ENCODE assay signal across 28 cellular contexts in the genomic region with DNA sequence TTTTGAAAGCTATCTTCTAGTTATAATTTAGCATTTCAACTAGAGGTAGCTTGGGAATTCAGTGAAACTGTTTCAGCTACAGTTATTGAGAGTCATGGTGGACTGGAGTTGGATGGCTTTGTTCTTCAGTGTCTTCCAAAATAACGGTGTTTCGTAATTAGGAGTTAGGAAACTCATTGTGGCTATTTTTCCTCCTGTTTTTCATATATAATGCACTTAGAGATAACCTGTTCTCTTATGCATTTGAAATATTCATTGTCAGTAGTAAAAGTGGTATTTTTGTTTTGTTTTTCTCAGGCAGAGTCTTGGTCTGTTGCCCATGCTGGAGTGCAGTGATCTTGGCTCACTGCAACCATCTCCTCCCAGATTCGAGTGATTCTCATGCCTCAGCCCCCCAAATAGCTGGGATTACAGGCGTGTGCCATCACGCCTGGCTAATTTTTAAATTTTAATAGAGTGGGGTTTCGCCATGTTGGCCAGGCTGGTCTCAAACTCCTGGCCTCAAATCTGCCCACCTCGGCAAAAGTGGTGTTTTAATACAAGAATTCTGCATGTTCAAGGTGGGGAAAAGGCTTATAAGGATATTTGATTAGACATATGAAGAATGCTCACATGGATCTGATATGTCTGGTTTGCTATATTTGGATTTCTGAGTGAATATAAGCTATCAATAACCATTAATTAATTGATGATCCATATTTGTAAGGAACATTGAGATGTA. TPM values are rescaled to one million over a fixed set of nuclear protein-coding genes. Genes with fewer than 3 reads are reported as not detected.
DNase-seq lines count a peak whose midpoint lies in the region; ATAC-seq, FAIRE-seq and TF ChIP-seq lines count a peak whose summit lies in the region.
"Had no signal": no experiment of that assay in that cellular context is flagged by ENCODE, and none has a peak within 500 bp of the region (broad histone marks: within the 10 kb centered on the region; RNA-seq: fewer than 3 reads in every experiment).

No MANE protein-coding gene starts in this region.

- H3F3A ChIP-seq in MM.1S (ENCODE audit: insufficient read depth, low read length): no peaks in the 10 kb centered on the region

- TF ChIP-seq RAD21 in A549 (conservative IDR thresholded peaks at IDR 0.05 in 1 of 2, IDR thresholded peaks at IDR 0.05 in 1 of 2): no peak

- WGBS in A549 (ENCODE audit: missing lambda C conversion rate): 92% methylated on average over 7 of the region's 7 CpGs

- TF ChIP-seq EP300 in A549 (IDR thresholded peaks at IDR 0.05): no peak

- H3K79me2 ChIP-seq in MM.1S (ENCODE audit: low read length): peaks cover 67% of the 10 kb centered on the region

- H3K4me3 ChIP-seq in A549: no peak overlapping the region
- no peak overlapping the region for H3K4me3 ChIP-seq in MM.1S (ENCODE audit: low read length)
- no peak overlapping the region for H3K4me3 ChIP-seq in choroid plexus epithelial cell (ENCODE audit: low read depth, low read length)
- no peak overlapping the region for H3K4me3 ChIP-seq in lower lobe of right lung
- H3K4me3 ChIP-seq: breast epithelium, heart left ventricle, mucosa of descending colon, psoas muscle, sigmoid colon had no signal

- 0 out of 2 replicates have a peak, but pooled peaks cover 3% of the 10 kb centered on the region for H4K20me1 ChIP-seq in MM.1S (ENCODE audit: insufficient read depth, low read length)

- CTCF ChIA-PET in A549 (lab: Yijun Ruan, JAX): interaction anchor here (1.0 to 6.7 kb wide), 8 partner anchors 11 to 1337 kb away, joined by 3 to 117 read pairs (median 4); no protein-coding TSS in a partner anchor

- H3K4me1 ChIP-seq in A549: peaks cover 49% of the 10 kb centered on the region
- H3K4me1 ChIP-seq in MM.1S (ENCODE audit: low read length): 0 out of 2 replicates have a peak, but pooled peaks cover 3% of the 10 kb centered on the region
- peaks cover 34% of the 10 kb centered on the region for H3K4me1 ChIP-seq in lower lobe of right lung

- no peaks in the 10 kb centered on the region for H3K9me2 ChIP-seq in MM.1S (replicated peaks; ENCODE audit: insufficient read depth, low read length)

- H3K9me3 ChIP-seq in A549: no peaks in the 10 kb centered on the region
- H3K9me3 ChIP-seq in MM.1S (replicated peaks; ENCODE audit: insufficient read depth, low read length): no peaks in the 10 kb centered on the region
- no peaks in the 10 kb centered on the region for H3K9me3 ChIP-seq in lower lobe of right lung
- H3K9me3 ChIP-seq: breast epithelium, heart left ventricle, mucosa of descending colon, psoas muscle, sigmoid colon had no signal

- in situ Hi-C loops in GM13976 (cut with MboI; ENCODE audit: low sequenced_read_pairs, unreplicated experiment): no loop called here

- peak overlapping the region; percentile 5 to 54; a peak in 3 of 6 replicates for H3K27ac ChIP-seq in A549
- H3K27ac ChIP-seq in MM.1S (ENCODE audit: low read length): no peak overlapping the region
- H3K27ac ChIP-seq in lower lobe of right lung: no peak overlapping the region
- H3K27ac ChIP-seq: breast epithelium, heart left ventricle, psoas muscle, sigmoid colon had no signal

- intact Hi-C loops in lower lobe of right lung (cut with DNase I): loop anchor here (5.0 kb wide), 1 partner anchor 458 kb away; no protein-coding TSS in a partner anchor

- H2AFZ ChIP-seq in MM.1S (ENCODE audit: low read length): no peak overlapping the region

- H3K4me2 ChIP-seq in A549 (peak overlapping the region; percentile 52), MM.1S (ENCODE audit: low read depth, low read length) (no peak overlapping the region)

- no peaks in the 10 kb centered on the region for H3K36me3 ChIP-seq in MM.1S (replicated peaks; ENCODE audit: insufficient read depth, low read length)
- peaks cover 19% of the 10 kb centered on the region for H3K36me3 ChIP-seq in lower lobe of right lung
- H3K36me3 ChIP-seq: breast epithelium had no signal

- no peak overlapping the region for H3K9ac ChIP-seq in MM.1S (ENCODE audit: low read length)

- TF ChIP-seq CTCF in A549 (IDR thresholded peaks at IDR 0.05): no peak
- TF ChIP-seq CTCF in MM.1S (IDR thresholded peaks at IDR 0.05; ENCODE audit: low read length): no peak
- no peak for TF ChIP-seq CTCF in choroid plexus epithelial cell (conservative IDR thresholded peaks at IDR 0.05; ENCODE audit: low read depth, low read length)
- no peak for TF ChIP-seq CTCF in D721Med (IDR thresholded peaks at IDR 0.05; ENCODE audit: insufficient read depth, missing control alignments)
- no peak for TF ChIP-seq CTCF in lower lobe of right lung (IDR thresholded peaks at IDR 0.05)
- no peak for TF ChIP-seq CTCF in GM13976 (IDR thresholded peaks at IDR 0.05; ENCODE audit: borderline replicate concordance, control extremely low read depth, extremely low read depth, insufficient read depth, missing control alignments)

- DNase-seq in A549 (ENCODE audit: low read depth in 1 of 2, low spot score in 1 of 2) (no peak), MM.1S (peak; percentile 0), choroid plexus epithelial cell (ENCODE audit: low read depth) (peak; percentile 24), left lobe of liver (ENCODE audit: low spot score) (no peak), D721Med (ENCODE audit: insufficient read length, low spot score) (no peak), lower lobe of right lung (no peak), GM13976 (ENCODE audit: low spot score) (no peak)
- DNase-seq in activated CD4-positive, alpha-beta T cell treated with anti-CD3 and anti-CD28 coated beads, Interleukin-2, amount 50 U/mL, for 4 hours: no peak
- DNase-seq: activated CD4-positive, alpha-beta T cell treated with anti-CD3 and anti-CD28 coated beads for 36 hours; activated CD8-positive, alpha-beta T cell treated with anti-CD3 and anti-CD28 coated beads, Interleukin-2, amount 10 ng/mL, durations not matched to agents 7 days and 5 days; anterior cingulate cortex; effector CD8-positive, alpha-beta T cell; foreskin melanocyte; H7; heart left ventricle; natural killer cell; NCI-H1436 treated with DMSO at 0.1 percent for 48 hours; NCI-H2081 treated with DMSO at 0.1 percent for 48 hours; NCI-H345; NCI-H774; nucleus accumbens; psoas muscle; sigmoid colon; substantia nigra had no signal

- ATAC-seq in A549: no peak
- peak; percentile 24 for ATAC-seq in left lobe of liver
- ATAC-seq in lower lobe of right lung: no peak
- ATAC-seq: activated CD4-positive, alpha-beta T cell treated with anti-CD3 and anti-CD28 coated beads for 36 hours; activated CD8-positive, alpha-beta T cell treated with anti-CD3 and anti-CD28 coated beads, Interleukin-2, amount 10 ng/mL, durations not matched to agents 7 days and 5 days; heart left ventricle; natural killer cell; stimulated activated effector memory CD8-positive, alpha-beta T cell treated with anti-CD3 and anti-CD28 coated beads, Interleukin-12 subunit alpha, Interleukin-12 subunit beta, amount 100 ng/mL, for 72 hours had no signal

- H3K27me3 ChIP-seq in MM.1S (replicated peaks; ENCODE audit: insufficient read depth, low read length) (no peaks in the 10 kb centered on the region), lower lobe of right lung (ENCODE audit: low read depth) (no peaks in the 10 kb centered on the region)
- H3K27me3 ChIP-seq: breast epithelium, heart left ventricle, sigmoid colon had no signal

- POLR2A ChIA-PET in A549 (lab: Yijun Ruan, JAX): interaction anchor here (0.5 kb wide), 1 partner anchor 15 kb away, joined by 5 read pairs; no protein-coding TSS in a partner anchor

- FAIRE-seq in A549 (lab: Jason Lieb, UNC) (no peak), D721Med (lab: Jason Lieb, UNC) (no peak)
- FAIRE-seq: colon had no signal

- no peak for TF ChIP-seq POLR2A in A549 (IDR thresholded peaks at IDR 0.05; ENCODE audit: low read length)

TF ChIP-seq in A549, 52 proteins besides CTCF, POLR2A, EP300 and RAD21:
- TF ChIP-seq FOXS1 (CRISPR knock-in tag; IDR thresholded peaks at IDR 0.05) (no peak), KDM5A (IDR thresholded peaks at IDR 0.05) (no peak), MYC (IDR thresholded peaks at IDR 0.05; ENCODE audit: borderline replicate concordance, low read length) (no peak), BCL3 (IDR thresholded peaks at IDR 0.05) (no peak), NR3C1 (IDR thresholded peaks at IDR 0.05) (no peak), MAFK (IDR thresholded peaks at IDR 0.05; ENCODE audit: partially characterized antibody) (peak; percentile 65), CBX8 (IDR thresholded peaks at IDR 0.05) (no peak)

RNA-seq across cellular contexts. Expression of gene PDHX, which starts 12.7 kb away (rescaled TPM):
- 51.4 and 87.4 TPM in 2 replicates for polyA plus RNA-seq in A549 (2011; rRNA removed)
- 20.3 and 22.1 TPM in 2 replicates for polyA plus RNA-seq in A549 (2012; cell fraction: cytosol; rRNA removed)
- 10.4 and 14.6 TPM in 2 replicates for polyA plus RNA-seq in A549 (2012; cell fraction: nucleus; rRNA removed)
- 45.8 to 46.5 TPM (median 46.1 TPM) in 3 replicates for polyA plus RNA-seq in A549 (2017; fragmentation: RNase III; extraction: RNeasy Plus Mini Kit Qiagen cat#74134 plus additional on column Dnase treatment)
- 31.0 and 39.8 TPM in 2 replicates for polyA minus RNA-seq in A549 (2011; rRNA and poly(A)+ RNA removed)
- 26.5 TPM for total RNA-seq in left lobe of liver
- total RNA-seq in lower lobe of right lung: 39.1 TPM

RNA-seq across cellular contexts. Expression of gene APIP, which starts 12.9 kb away (rescaled TPM):
- polyA plus RNA-seq in A549 (2011; rRNA removed): 35.1 and 55.6 TPM in 2 replicates
- polyA plus RNA-seq in A549 (2012; cell fraction: cytosol; rRNA removed): 14.2 and 19.1 TPM in 2 replicates
- 5.3 and 9.0 TPM in 2 replicates for polyA plus RNA-seq in A549 (2012; cell fraction: nucleus; rRNA removed)
- 36.1 to 42.4 TPM (median 38.6 TPM) in 3 replicates for polyA plus RNA-seq in A549 (2017; fragmentation: RNase III; extraction: RNeasy Plus Mini Kit Qiagen cat#74134 plus additional on column Dnase treatment)
- polyA minus RNA-seq in A549 (2011; rRNA and poly(A)+ RNA removed): 5.2 and 6.3 TPM in 2 replicates
- total RNA-seq in left lobe of liver: 8.0 TPM
- 36.7 TPM for total RNA-seq in lower lobe of right lung

Comparison
In these comparisons a context has a peak if more than half of its experiments do, and no peak if none do; other contexts are left out.
1. DNase-seq: peak in MM.1S (single experiment) and choroid plexus epithelial cell (single experiment); none in A549 (0 of 2), left lobe of liver (single experiment), D721Med (single experiment), lower lobe of right lung (single experiment), activated CD4-positive, alpha-beta T cell treated with anti-CD3 and anti-CD28 coated beads, Interleukin-2, amount 50 U/mL, for 4 hours (0 of 2) and GM13976 (single experiment).
2. H3K27ac ChIP-seq: peak in A549 (2 of 2); none in MM.1S (single experiment) and lower lobe of right lung (single experiment).